Comparison of ENCODE assay signal across 33 cellular contexts in the genomic region with DNA sequence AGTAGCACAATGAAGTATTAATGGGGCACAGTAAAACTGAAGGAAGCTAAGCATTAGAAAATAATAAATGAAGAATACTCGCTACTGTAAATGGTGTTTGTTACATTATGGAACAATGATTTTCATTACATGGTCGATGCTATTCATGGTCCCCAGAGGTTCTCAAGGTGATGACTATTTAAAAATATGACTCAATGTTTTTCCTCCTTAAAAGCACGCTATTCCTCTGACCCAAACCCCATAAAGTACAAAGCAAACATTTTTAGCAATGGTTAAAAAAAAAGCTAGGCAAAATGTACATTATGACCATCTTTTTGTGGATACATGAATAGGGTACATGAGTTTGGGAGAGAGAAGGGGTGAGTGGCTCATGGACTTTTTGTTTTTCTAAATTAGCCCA. TPM values are rescaled to one million over a fixed set of nuclear protein-coding genes. Genes with fewer than 3 reads are reported as not detected.
"Had no signal": no experiment of that assay in that cellular context is flagged by ENCODE, and none has a peak within 500 bp of the region (broad histone marks: within the 10 kb centered on the region; RNA-seq: fewer than 3 reads in every experiment).

No MANE protein-coding gene starts in this region.

- H3K4me2 ChIP-seq: hepatocyte had no signal

- H3K9me3 ChIP-seq: colonic mucosa, esophagus muscularis mucosa, esophagus squamous epithelium, gastrocnemius medialis, gastroesophageal sphincter, heart left ventricle, heart right ventricle had no signal

- H3K36me3 ChIP-seq: colonic mucosa had no signal

- H3K27me3 Mint-ChIP-seq: dendritic cell treated with granulocyte-macrophage colony-stimulating factor and Interleukin-4, amounts not matched to agents 40 ng/mL and 50 ng/mL, for 4 days; effector memory CD8-positive, alpha-beta T cell had no signal

- H3K27ac Mint-ChIP-seq: dendritic cell treated with granulocyte-macrophage colony-stimulating factor and Interleukin-4, amounts not matched to agents 40 ng/mL and 50 ng/mL, for 4 days; effector memory CD8-positive, alpha-beta T cell; endodermal cell had no signal

- H3K9me3 Mint-ChIP-seq: dendritic cell treated with granulocyte-macrophage colony-stimulating factor and Interleukin-4, amounts not matched to agents 40 ng/mL and 50 ng/mL, for 4 days; effector memory CD8-positive, alpha-beta T cell; endodermal cell had no signal

- ATAC-seq: effector memory CD8-positive, alpha-beta T cell; esophagus mucosa; foreskin keratinocyte; gastrocnemius medialis; gastroesophageal sphincter; heart left ventricle; heart right ventricle had no signal

- H3K27me3 ChIP-seq: colonic mucosa, dorsolateral prefrontal cortex, esophagus muscularis mucosa, esophagus squamous epithelium, foreskin keratinocyte, gastrocnemius medialis, gastroesophageal sphincter, heart left ventricle, heart right ventricle, hepatocyte had no signal

- H3K4me1 Mint-ChIP-seq: endodermal cell had no signal

- H3K4me3 Mint-ChIP-seq: dendritic cell treated with granulocyte-macrophage colony-stimulating factor and Interleukin-4, amounts not matched to agents 40 ng/mL and 50 ng/mL, for 4 days; effector memory CD8-positive, alpha-beta T cell; endodermal cell had no signal

- H3K27ac ChIP-seq: colonic mucosa, coronary artery, dorsolateral prefrontal cortex, epithelial cell of prostate, esophagus muscularis mucosa, esophagus squamous epithelium, foreskin keratinocyte, gastrocnemius medialis, gastroesophageal sphincter, heart left ventricle, heart right ventricle, hepatocyte had no signal

- DNase-seq: colonic mucosa; cortex of kidney; dermis blood vessel endothelial cell; dorsolateral prefrontal cortex; effector CD4-positive, alpha-beta T cell; effector CD8-positive, alpha-beta T cell; effector memory CD4-positive, alpha-beta T cell; effector memory CD8-positive, alpha-beta T cell; endodermal cell; erythroblast; esophagus squamous epithelium; foreskin fibroblast; foreskin keratinocyte; foreskin melanocyte; gastrocnemius medialis; glutamatergic neuron; head of caudate nucleus; heart left ventricle; heart right ventricle had no signal

- H3K4me3 ChIP-seq: colonic mucosa, coronary artery, dorsolateral prefrontal cortex, esophagus muscularis mucosa, esophagus squamous epithelium, gastrocnemius medialis, gastroesophageal sphincter, heart left ventricle, heart right ventricle, hepatocyte had no signal

- H2AFZ ChIP-seq: hepatocyte had no signal

- H3K79me2 ChIP-seq: hepatocyte had no signal

- H3K4me1 ChIP-seq: colonic mucosa, esophagus squamous epithelium, foreskin keratinocyte, gastrocnemius medialis, heart left ventricle, heart right ventricle had no signal

- FAIRE-seq: colon, endometrium, endothelial cell of umbilical vein, frontal cortex had no signal

RNA-seq across cellular contexts. Expression of a gene that starts 55.1 kb away (rescaled TPM):
- total RNA-seq: dermis blood vessel endothelial cell, dermis microvascular lymphatic vessel endothelial cell, endodermal cell, endothelial cell of umbilical vein, epithelial cell of proximal tubule, fibroblast of villous mesenchyme, foreskin keratinocyte, hepatocyte had no signal
